In the genomic region with DNA sequence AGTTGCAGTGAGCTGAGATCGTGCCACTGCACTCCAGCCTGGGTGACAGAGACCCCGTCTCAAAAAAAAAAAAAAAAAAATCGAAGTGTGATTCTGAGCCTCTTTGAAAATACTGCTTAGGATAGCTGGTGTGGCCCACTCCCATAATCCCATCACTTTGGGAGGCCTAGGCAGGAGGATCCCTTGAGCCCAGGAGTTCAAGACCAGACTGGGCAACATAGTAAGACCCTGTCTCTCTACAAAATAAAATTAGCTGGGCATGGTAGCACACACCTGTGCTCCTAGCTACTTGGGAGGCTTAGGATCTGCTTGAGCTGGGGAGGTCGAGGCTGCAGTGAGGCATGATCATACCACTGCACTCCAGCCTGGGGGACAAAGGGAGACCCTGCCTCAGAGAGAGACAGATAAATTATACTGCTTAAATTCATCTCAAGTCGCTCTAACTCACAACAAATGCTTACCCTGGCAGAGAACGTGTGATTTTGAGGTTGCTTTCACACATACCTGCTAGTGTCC, we compare ENCODE assay signal across 8 cellular contexts. TPM values are rescaled to one million over a fixed set of nuclear protein-coding genes. Genes with fewer than 3 reads are reported as not detected.
DNase-seq lines count a peak whose midpoint lies in the region; ATAC-seq and TF ChIP-seq lines count a peak whose summit lies in the region.

No MANE protein-coding gene starts in this region.

- TF ChIP-seq CTCF in GM12864 (IDR thresholded peaks at IDR 0.05; ENCODE audit: low read depth, low read length, missing control alignments) (no peak), esophagus squamous epithelium (IDR thresholded peaks at IDR 0.05) (no peak)

- H3K4me3 ChIP-seq in GM12864 (ENCODE audit: low read depth, low read length) (peak overlapping the region; percentile 69; the same call in 1 of the 2 replicates), SJCRH30 (peak overlapping the region; percentile 73), esophagus squamous epithelium (peak overlapping the region; percentile 67 to 83 (median 70)), rectal smooth muscle tissue (ENCODE audit: low read length) (peak overlapping the region; percentile 85)

- H3K4me1 ChIP-seq in SJCRH30 = peaks cover 4% of the 10 kb centered on the region; the same call in 1 of the 2 replicates
- peaks cover 3 to 41% (median 4%) of the 10 kb centered on the region in 3 donors for H3K4me1 ChIP-seq in esophagus squamous epithelium
- no peaks in the 10 kb centered on the region for H3K4me1 ChIP-seq in rectal smooth muscle tissue (ENCODE audit: control insufficient read depth, insufficient read depth, low read length)

- intact Hi-C loops in esophagus squamous epithelium (cut with DNase I) = loop anchor here (10.0 kb wide), 1 partner anchor 121 kb away; no protein-coding TSS in a partner anchor

- ATAC-seq in GM18861 (IDR thresholded peaks at IDR 0.05; ENCODE audit: unreplicated experiment) = no peak
- ATAC-seq in left lobe of liver = no peak
- ATAC-seq in HG03457 (IDR thresholded peaks at IDR 0.05; ENCODE audit: unreplicated experiment) = no peak

- no peak overlapping the region for H3K9ac ChIP-seq in rectal smooth muscle tissue (ENCODE audit: low read length)

- H3K9me3 ChIP-seq in SJCRH30 (replicated peaks) = no peaks in the 10 kb centered on the region
- no peaks in the 10 kb centered on the region for H3K9me3 ChIP-seq in esophagus squamous epithelium

- no peaks in the 10 kb centered on the region for H3K36me3 ChIP-seq in SJCRH30
- H3K36me3 ChIP-seq in esophagus squamous epithelium = no peaks in the 10 kb centered on the region
- H3K36me3 ChIP-seq in rectal smooth muscle tissue (ENCODE audit: control insufficient read depth, insufficient read depth, low read length) = no peaks in the 10 kb centered on the region

- DNase-seq in GM12864 (ENCODE audit: low read depth) (no peak), SJCRH30 (no peak), esophagus squamous epithelium (lab: John Stamatoyannopoulos, UW) (no peak), G401 (ENCODE audit: low spot score) (no peak), left lobe of liver (ENCODE audit: low spot score) (no peak)

- H3K27ac ChIP-seq in SJCRH30 = no peak overlapping the region
- peak overlapping the region in 3 of 4 donors; percentile 83 to 93 (median 90) for H3K27ac ChIP-seq in esophagus squamous epithelium
- no peak overlapping the region for H3K27ac ChIP-seq in rectal smooth muscle tissue (ENCODE audit: low read depth, low read length)

- TF ChIP-seq POLR2A in esophagus squamous epithelium (IDR thresholded peaks at IDR 0.05) = no peak

- in situ Hi-C loops in G401 (cut with HindIII; ENCODE audit: low sequenced_read_pairs) = no loop called here

- no peaks in the 10 kb centered on the region for H3K27me3 ChIP-seq in SJCRH30
- no peaks in the 10 kb centered on the region for H3K27me3 ChIP-seq in esophagus squamous epithelium
- no peaks in the 10 kb centered on the region for H3K27me3 ChIP-seq in rectal smooth muscle tissue (ENCODE audit: control insufficient read depth, insufficient read depth, low read length)

- WGBS in esophagus squamous epithelium, 2 donors = 45 to 53% methylated on average over 4 to 6 of the region's 6 CpGs

RNA-seq across cellular contexts. Expression of gene TMC2, which starts 12.4 kb away (rescaled TPM):
- total RNA-seq in SJCRH30 (2014; rRNA removed; shearing (Covaris generic)) = 0.15 and 0.24 TPM in 2 replicates
- total RNA-seq in esophagus squamous epithelium = under 1 TPM in 1 of 4 donors, not detected in 3; 0.19 TPM
- total RNA-seq in G401 (2014; rRNA removed; shearing (Covaris generic)) = not detected in 2 replicates
- not detected for total RNA-seq in left lobe of liver

RNA-seq across cellular contexts. Expression of gene ZNF343, which starts 15.3 kb away (rescaled TPM):
- total RNA-seq in SJCRH30 (2014; rRNA removed; shearing (Covaris generic)) = 11.7 and 12.5 TPM in 2 replicates
- total RNA-seq in esophagus squamous epithelium = 10 to 100 TPM in 1 of 4 donors, 1 to 10 TPM in 3; 4.9 to 13.2 (median 5.4) TPM
- total RNA-seq in G401 (2014; rRNA removed; shearing (Covaris generic)) = 7.6 and 11.3 TPM in 2 replicates
- 4.3 TPM for total RNA-seq in left lobe of liver

RNA-seq across cellular contexts. Expression of gene SNRPB, which starts 53.4 kb away (rescaled TPM):
- total RNA-seq in SJCRH30 (2014; rRNA removed; shearing (Covaris generic)) = 401 and 455 TPM in 2 replicates
- 100 to 1,000 TPM; 244 to 393 (median 277) TPM for total RNA-seq in esophagus squamous epithelium
- 1,009 and 1,118 TPM in 2 replicates for total RNA-seq in G401 (2014; rRNA removed; shearing (Covaris generic))
- total RNA-seq in left lobe of liver = 30.0 TPM

Comparison
In these comparisons a context has a peak if more than half of its experiments do, and no peak if none do; other contexts are left out.
1. H3K27ac ChIP-seq: peak in esophagus squamous epithelium (3 of 4); none in SJCRH30 (single experiment) and rectal smooth muscle tissue (single experiment).
2. Peak in every context shown above with its lines, with median percentiles within 50 percentile points of each other: H3K4me3 ChIP-seq.